Comparison of ENCODE assay signal across 1 cellular context in genomic region chr9:89309608-89310485, GRCh38.
TF ChIP-seq lines count a peak whose summit lies in the region.

No MANE protein-coding gene starts in this region.

TF ChIP-seq in GM12878, 131 proteins besides CTCF, POLR2A, EP300 and RAD21:
- TF ChIP-seq ZBTB11 (CRISPR knock-in tag; IDR thresholded peaks at IDR 0.05) (no peak; the same call in 1 of the 2 replicates), MEF2A (IDR thresholded peaks at IDR 0.05; ENCODE audit: insufficient read depth, low read depth, low read length) (no peak), SRF (IDR thresholded peaks at IDR 0.05; ENCODE audit: low read depth in 2 of 2, low read length in 2 of 2) (no peak), ZNF217 (IDR thresholded peaks at IDR 0.05) (no peak), POLR2AphosphoS2 (IDR thresholded peaks at IDR 0.05; ENCODE audit: low read depth, low read length) (peak; percentile 65; the same call in 1 of the 2 replicates), KLF5 (IDR thresholded peaks at IDR 0.05; ENCODE audit: partially characterized antibody) (no peak), RUNX3 (IDR thresholded peaks at IDR 0.05; ENCODE audit: low read length) (no peak), MXI1 (IDR thresholded peaks at IDR 0.05; ENCODE audit: low read depth, low read length) (no peak), RB1 (IDR thresholded peaks at IDR 0.05; ENCODE audit: borderline replicate concordance) (no peak), STAT3 (IDR thresholded peaks at IDR 0.05; ENCODE audit: low read depth, low read length) (no peak), MTA2 (IDR thresholded peaks at IDR 0.05; ENCODE audit: low read depth) (no peak), CHD1 (IDR thresholded peaks at IDR 0.05; ENCODE audit: low read depth, low read length) (no peak), ETV6 (conservative IDR thresholded peaks at IDR 0.05 in 1 of 2, IDR thresholded peaks at IDR 0.05 in 1 of 2; ENCODE audit: borderline replicate concordance in 1 of 2, low read depth in 1 of 2) (0 out of 4 replicates have a peak, but pooled peaks of 1 of the 2 experiments have one; percentile 5), PML (IDR thresholded peaks at IDR 0.05; ENCODE audit: low read length) (no peak), MTA3 (IDR thresholded peaks at IDR 0.05; ENCODE audit: borderline replicate concordance, low read length) (peak; percentile 53; the same call in 1 of the 2 replicates), MAX (IDR thresholded peaks at IDR 0.05; ENCODE audit: low read depth, low read length) (no peak), NKRF (conservative IDR thresholded peaks at IDR 0.05) (no peak), USF2 (IDR thresholded peaks at IDR 0.05; ENCODE audit: borderline replicate concordance, low read depth, low read length) (no peak), TBL1XR1 (IDR thresholded peaks at IDR 0.05; ENCODE audit: low read depth, low read length) (no peak), POLR2AphosphoS5 (IDR thresholded peaks at IDR 0.05; ENCODE audit: low read length) (peak; percentile 22; the same call in 1 of the 2 replicates)
